Comparison of ENCODE assay signal across 10 cellular contexts in genomic region chr16:16075463-16076399, GRCh38.
A peak's percentile ranks its signal among the peaks of the same experiment; 100 is the strongest.
DNase-seq lines count a peak whose midpoint lies in the region; ATAC-seq and TF ChIP-seq lines count a peak whose summit lies in the region.
"Had no signal": no experiment of that assay in that cellular context is flagged by ENCODE, and none has a peak within 500 bp of the region (broad histone marks: within the 10 kb centered on the region; RNA-seq: fewer than 3 reads in every experiment).

No MANE protein-coding gene starts in this region.

- peak; percentile 63 to 65 for ATAC-seq in natural killer cell treated with Interleukin-12 subunit alpha and Interleukin-12 subunit beta and Interleukin-15 and Interleukin-18, amount 100 ng/mL, for 72 hours
- ATAC-seq in HG02763 (IDR thresholded peaks at IDR 0.05; ENCODE audit: unreplicated experiment) = no peak

- H2AFZ ChIP-seq in fibroblast of lung (ENCODE audit: low read length) = no peak overlapping the region

- H3K9me3 ChIP-seq in fibroblast of lung (ENCODE audit: control insufficient read depth, insufficient read depth, low read depth, low read length) (no peaks in the 10 kb centered on the region), MG63 (no peaks in the 10 kb centered on the region)

- peak; percentile 50 for DNase-seq in AG09319 (ENCODE audit: extremely low read depth, low read depth)
- DNase-seq in NOMO-1 (lab: John Stamatoyannopoulos, UW; ENCODE audit: unreplicated experiment in 2 of 2) = peak; percentile 95 to 97
- DNase-seq in fibroblast of lung (ENCODE audit: low read depth in 2 of 2) = peak; percentile 41 to 71
- DNase-seq in natural killer cell treated with Interleukin-12 subunit alpha and Interleukin-12 subunit beta and Interleukin-15 and Interleukin-18, amount 100 ng/mL, for 72 hours (ENCODE audit: low spot score) = no peak
- no peak for DNase-seq in COLO829 (ENCODE audit: low spot score)
- no peak for DNase-seq in activated T-cell treated with anti-CD3 and anti-CD28 coated beads, Interleukin-2, amount 50 U/mL, for 1 hour
- no peak for DNase-seq in MG63
- DNase-seq: CD4-positive, alpha-beta T cell; small intestine had no signal

- H3K27ac ChIP-seq in fibroblast of lung (ENCODE audit: insufficient read depth, low read length) = peak overlapping the region; percentile 60

- H3K9ac ChIP-seq in fibroblast of lung (ENCODE audit: insufficient read depth, low read length) = no peak overlapping the region

- no peak overlapping the region for H3K4me2 ChIP-seq in fibroblast of lung (ENCODE audit: extremely low read depth, insufficient read depth, low read length)

- no peaks in the 10 kb centered on the region for H3K79me2 ChIP-seq in fibroblast of lung (ENCODE audit: control insufficient read depth, insufficient read depth, low read length)

- no peaks in the 10 kb centered on the region for H3K27me3 Mint-ChIP-seq in natural killer cell treated with Interleukin-12 subunit alpha and Interleukin-12 subunit beta and Interleukin-15 and Interleukin-18, amount 100 ng/mL, for 72 hours
- H3K27me3 Mint-ChIP-seq: CD4-positive, alpha-beta T cell had no signal

- TF ChIP-seq CTCF in AG09319 (IDR thresholded peaks at IDR 0.05; ENCODE audit: low read depth, low read length) (no peak), fibroblast of lung (conservative IDR thresholded peaks at IDR 0.05 in 1 of 2, IDR thresholded peaks at IDR 0.05 in 1 of 2; ENCODE audit: low read depth in 1 of 2, low read length in 2 of 2) (no peak)

- no peaks in the 10 kb centered on the region for H4K20me1 ChIP-seq in fibroblast of lung (ENCODE audit: control insufficient read depth, extremely low read depth, insufficient read depth, low read length)

- H3K27ac Mint-ChIP-seq in natural killer cell treated with Interleukin-12 subunit alpha and Interleukin-12 subunit beta and Interleukin-15 and Interleukin-18, amount 100 ng/mL, for 72 hours = peak overlapping the region; percentile 85 to 87
- H3K27ac Mint-ChIP-seq: CD4-positive, alpha-beta T cell had no signal

- H3K9me3 Mint-ChIP-seq in natural killer cell treated with Interleukin-12 subunit alpha and Interleukin-12 subunit beta and Interleukin-15 and Interleukin-18, amount 100 ng/mL, for 72 hours = no peaks in the 10 kb centered on the region
- H3K9me3 Mint-ChIP-seq: CD4-positive, alpha-beta T cell had no signal

- no peaks in the 10 kb centered on the region for H3K27me3 ChIP-seq in fibroblast of lung (ENCODE audit: control insufficient read depth, insufficient read depth, low read length)
- H3K27me3 ChIP-seq in MG63 = no peaks in the 10 kb centered on the region

- no peak overlapping the region for H3K4me3 ChIP-seq in fibroblast of lung (replicated peaks in 1 of 4; ENCODE audit: control extremely low read depth in 1 of 4, insufficient read depth in 1 of 4, low read depth in 3 of 4, low read length in 4 of 4)
- no peak overlapping the region for H3K4me3 ChIP-seq in MG63

- H3K4me1 ChIP-seq in fibroblast of lung (ENCODE audit: control insufficient read depth, extremely low read depth, insufficient read depth, low read length) = peaks cover 30% of the 10 kb centered on the region

- peaks cover 33% of the 10 kb centered on the region for H3K36me3 ChIP-seq in fibroblast of lung (ENCODE audit: control insufficient read depth, insufficient read depth, low read length)
- H3K36me3 ChIP-seq in MG63 = peaks cover 93% of the 10 kb centered on the region

- peaks cover 24 to 38% of the 10 kb centered on the region in 2 donors for H3K4me1 Mint-ChIP-seq in natural killer cell treated with Interleukin-12 subunit alpha and Interleukin-12 subunit beta and Interleukin-15 and Interleukin-18, amount 100 ng/mL, for 72 hours (ENCODE audit: low read depth in 2 of 2)

- peak overlapping the region; percentile 60 for H3K4me3 Mint-ChIP-seq in natural killer cell treated with Interleukin-12 subunit alpha and Interleukin-12 subunit beta and Interleukin-15 and Interleukin-18, amount 100 ng/mL, for 72 hours
- H3K4me3 Mint-ChIP-seq: CD4-positive, alpha-beta T cell had no signal

- peaks cover 2% of the 10 kb centered on the region for H3K36me3 Mint-ChIP-seq in natural killer cell treated with Interleukin-12 subunit alpha and Interleukin-12 subunit beta and Interleukin-15 and Interleukin-18, amount 100 ng/mL, for 72 hours

Comparison
In these comparisons a context has a peak if more than half of its experiments do, and no peak if none do; other contexts are left out.
1. DNase-seq: peak in AG09319 (single experiment), NOMO-1 (2 of 2) and fibroblast of lung (2 of 2); none in natural killer cell treated with Interleukin-12 subunit alpha and Interleukin-12 subunit beta and Interleukin-15 and Interleukin-18, amount 100 ng/mL, for 72 hours (single experiment), COLO829 (single experiment), activated T-cell treated with anti-CD3 and anti-CD28 coated beads, Interleukin-2, amount 50 U/mL, for 1 hour (single experiment) and MG63 (single experiment).